18 cellular contexts compared by ENCODE assay signal in genomic region chr1:36882536-36883285, GRCh38.
DNase-seq lines count a peak whose midpoint lies in the region; ATAC-seq and TF ChIP-seq lines count a peak whose summit lies in the region.
"Had no signal": no experiment of that assay in that cellular context is flagged by ENCODE, and none has a peak within 500 bp of the region (broad histone marks: within the 10 kb centered on the region; RNA-seq: fewer than 3 reads in every experiment).

No MANE protein-coding gene starts in this region.

- no peaks in the 10 kb centered on the region for H3K4me1 Mint-ChIP-seq in Calu3 (ENCODE audit: low read depth, unreplicated experiment)
- H3K4me1 Mint-ChIP-seq in effector memory CD8-positive, alpha-beta T cell (ENCODE audit: low read depth in 2 of 2): no peaks in the 10 kb centered on the region
- H3K4me1 Mint-ChIP-seq: CD14-positive monocyte had no signal

- H3K4me3 ChIP-seq in coronary artery: no peak overlapping the region
- H3K4me3 ChIP-seq: SK-N-MC had no signal

- CTCF ChIA-PET in Calu3 (lab: Charles Lee): no interaction called here

- DNase-seq in AG08396 (ENCODE audit: low spot score) (peak; percentile 0), coronary artery (ENCODE audit: low spot score) (peak; percentile 50), mucosa of gallbladder (ENCODE audit: low spot score) (peak; percentile 1), Calu3 (no peak)
- no peak for DNase-seq in effector memory CD8-positive, alpha-beta T cell
- DNase-seq: COR-L47, EL, GOT3, NCI-H1092, NCI-H2081 treated with DMSO at 0.1 percent for 48 hours, NCI-H524, Right ventricle myocardium superior had no signal

- no peaks in the 10 kb centered on the region for H3K9me3 Mint-ChIP-seq in Calu3 (ENCODE audit: low read depth, unreplicated experiment)
- no peaks in the 10 kb centered on the region for H3K9me3 Mint-ChIP-seq in effector memory CD8-positive, alpha-beta T cell
- H3K9me3 Mint-ChIP-seq: CD14-positive monocyte had no signal

- ATAC-seq in effector memory CD8-positive, alpha-beta T cell (replicated peaks): no peak
- no peak for ATAC-seq in GM21723 (IDR thresholded peaks at IDR 0.05; ENCODE audit: unreplicated experiment)
- ATAC-seq in GM18519 (IDR thresholded peaks at IDR 0.05; ENCODE audit: low FRiP score, unreplicated experiment): no peak

- intact Hi-C loops in Calu3 (cut with micrococcal nuclease; ENCODE audit: unreplicated experiment): no loop called here

- H3K27me3 Mint-ChIP-seq in Calu3 (ENCODE audit: unreplicated experiment): peaks cover 3% of the 10 kb centered on the region
- H3K27me3 Mint-ChIP-seq in effector memory CD8-positive, alpha-beta T cell: peaks cover 37 to 43% of the 10 kb centered on the region in 2 donors

- peak; percentile 2 for TF ChIP-seq CTCF in GM12873 (IDR thresholded peaks at IDR 0.05; ENCODE audit: insufficient read depth, low read depth, low read length, missing control alignments)
- TF ChIP-seq CTCF in coronary artery (IDR thresholded peaks at IDR 0.05): no peak
- no peak for TF ChIP-seq CTCF in Calu3 (IDR thresholded peaks at IDR 0.05; ENCODE audit: unreplicated experiment)

- no peak overlapping the region for H3K4me3 Mint-ChIP-seq in Calu3 (ENCODE audit: low read depth, unreplicated experiment)
- H3K4me3 Mint-ChIP-seq in effector memory CD8-positive, alpha-beta T cell: no peak overlapping the region
- H3K4me3 Mint-ChIP-seq: CD14-positive monocyte had no signal

- H3K27ac Mint-ChIP-seq in Calu3 (ENCODE audit: unreplicated experiment): no peak overlapping the region
- H3K27ac Mint-ChIP-seq in effector memory CD8-positive, alpha-beta T cell: no peak overlapping the region
- H3K27ac Mint-ChIP-seq: CD14-positive monocyte had no signal

- no peak overlapping the region for H3K27ac ChIP-seq in coronary artery
- H3K27ac ChIP-seq: KMS-11, SK-N-MC had no signal

- H3K36me3 Mint-ChIP-seq in Calu3 (ENCODE audit: insufficient read depth, unreplicated experiment): no peaks in the 10 kb centered on the region
- H3K36me3 Mint-ChIP-seq in effector memory CD8-positive, alpha-beta T cell (ENCODE audit: insufficient read depth): no peaks in the 10 kb centered on the region
- H3K36me3 Mint-ChIP-seq: CD14-positive monocyte had no signal

- no TSS peak for BruUV-seq in Calu3 (replicated peaks; lab: Mats Ljungman, UMichigan)

Comparison
In these comparisons a context has a peak if more than half of its experiments do, and no peak if none do; other contexts are left out.
1. DNase-seq: peak in AG08396 (single experiment), coronary artery (single experiment) and mucosa of gallbladder (single experiment); none in Calu3 (single experiment) and effector memory CD8-positive, alpha-beta T cell (0 of 3).